3 cellular contexts compared by ENCODE assay signal in genomic region chr5:77360969-77361368, GRCh38.
"Had no signal": no experiment of that assay in that cellular context is flagged by ENCODE, and none has a peak within 500 bp of the region (broad histone marks: within the 10 kb centered on the region; RNA-seq: fewer than 3 reads in every experiment).

No MANE protein-coding gene starts in this region.

- DNase-seq: GDM1, GF-D8 had no signal

- ATAC-seq: GM12878 had no signal

- H3K4me3 ChIP-seq: GM12878 had no signal
